In the genomic region with DNA sequence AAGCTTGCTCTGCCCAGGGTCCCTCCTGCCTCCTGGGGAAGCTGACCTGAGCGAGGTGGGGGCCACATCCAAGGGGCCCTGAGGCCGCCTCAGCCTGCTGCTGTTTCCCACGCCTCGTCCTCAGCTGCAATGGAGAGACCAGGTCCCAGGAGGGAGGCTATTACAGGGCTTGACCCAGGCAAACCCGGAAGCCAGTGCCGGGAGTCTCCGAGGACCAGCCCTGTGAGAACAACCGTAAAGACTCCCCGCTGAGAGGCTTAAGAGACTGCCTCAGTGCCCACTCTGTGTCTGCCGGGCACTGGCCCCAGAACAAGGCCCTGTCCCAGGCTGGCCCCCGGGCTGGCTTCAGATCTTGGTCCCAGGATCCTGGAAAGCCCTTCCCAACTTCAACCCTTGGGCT, we compare ENCODE assay signal across 18 cellular contexts.
"Had no signal": no experiment of that assay in that cellular context is flagged by ENCODE, and none has a peak within 500 bp of the region (broad histone marks: within the 10 kb centered on the region; RNA-seq: fewer than 3 reads in every experiment).

No MANE protein-coding gene starts in this region.

- ATAC-seq: natural killer cell treated with Interleukin-12 subunit alpha and Interleukin-12 subunit beta and Interleukin-15 and Interleukin-18, amount 100 ng/mL, for 72 hours; T-helper 17 cell had no signal

- H3K4me3 Mint-ChIP-seq: activated CD4-positive, alpha-beta memory T cell treated with anti-CD3 and anti-CD28 coated beads, Interleukin-2, amount 10 ng/mL, durations not matched to agents 7 days and 5 days; activated naive CD4-positive, alpha-beta T cell treated with anti-CD3 and anti-CD28 coated beads, Interleukin-2, amount 10 ng/mL, durations not matched to agents 7 days and 5 days; activated T-cell treated with anti-CD3 and anti-CD28 coated beads, Interleukin-2, amount 50 U/mL, for 24 hours; memory B cell; natural killer cell treated with Interleukin-12 subunit alpha and Interleukin-12 subunit beta and Interleukin-15 and Interleukin-18, amount 100 ng/mL, for 72 hours; T-helper 17 cell; WTC11 had no signal

- H3K27me3 ChIP-seq: sigmoid colon, testis had no signal

- H3K27ac ChIP-seq: epithelial cell of prostate, psoas muscle, testis had no signal

- H3K4me3 ChIP-seq: psoas muscle, sigmoid colon, stomach, testis had no signal

- H3K9me3 Mint-ChIP-seq: activated CD4-positive, alpha-beta memory T cell treated with anti-CD3 and anti-CD28 coated beads, Interleukin-2, amount 10 ng/mL, durations not matched to agents 7 days and 5 days; activated naive CD4-positive, alpha-beta T cell treated with anti-CD3 and anti-CD28 coated beads, Interleukin-2, amount 10 ng/mL, durations not matched to agents 7 days and 5 days; activated T-cell treated with anti-CD3 and anti-CD28 coated beads, Interleukin-2, amount 50 U/mL, for 24 hours; natural killer cell treated with Interleukin-12 subunit alpha and Interleukin-12 subunit beta and Interleukin-15 and Interleukin-18, amount 100 ng/mL, for 72 hours; WTC11 had no signal

- H3K9me3 ChIP-seq: psoas muscle, sigmoid colon, stomach, testis had no signal

- DNase-seq: activated CD4-positive, alpha-beta memory T cell treated with anti-CD3 and anti-CD28 coated beads, Interleukin-2, amount 10 ng/mL, durations not matched to agents 7 days and 5 days; activated CD4-positive, alpha-beta T cell treated with anti-CD3 and anti-CD28 coated beads for 4 hours; activated naive CD4-positive, alpha-beta T cell treated with anti-CD3 and anti-CD28 coated beads, Interleukin-2, amount 10 ng/mL, durations not matched to agents 7 days and 5 days; activated T-cell treated with anti-CD3 and anti-CD28 coated beads, Interleukin-2, amount 50 U/mL, for 24 hours; foreskin melanocyte; head of caudate nucleus; occipital lobe; stimulated activated CD4-positive, alpha-beta T cell treated with anti-CD3 and anti-CD28 coated beads, Interleukin-12 subunit alpha, Interleukin-12 subunit beta, amount 100 ng/mL, for 4 hours; stimulated activated CD4-positive, alpha-beta T cell treated with anti-CD3 and anti-CD28 coated beads, Interleukin-2, amount 100 ng/mL, for 24 hours; T-helper 17 cell; testis had no signal

- H3K4me1 Mint-ChIP-seq: activated CD4-positive, alpha-beta memory T cell treated with anti-CD3 and anti-CD28 coated beads, Interleukin-2, amount 10 ng/mL, durations not matched to agents 7 days and 5 days; activated naive CD4-positive, alpha-beta T cell treated with anti-CD3 and anti-CD28 coated beads, Interleukin-2, amount 10 ng/mL, durations not matched to agents 7 days and 5 days; memory B cell; T-helper 17 cell had no signal

- H3K27me3 Mint-ChIP-seq: activated CD4-positive, alpha-beta memory T cell treated with anti-CD3 and anti-CD28 coated beads, Interleukin-2, amount 10 ng/mL, durations not matched to agents 7 days and 5 days had no signal

- H3K36me3 ChIP-seq: sigmoid colon, stomach had no signal

- H3K4me1 ChIP-seq: psoas muscle had no signal

- H3K27ac Mint-ChIP-seq: activated CD4-positive, alpha-beta memory T cell treated with anti-CD3 and anti-CD28 coated beads, Interleukin-2, amount 10 ng/mL, durations not matched to agents 7 days and 5 days; activated naive CD4-positive, alpha-beta T cell treated with anti-CD3 and anti-CD28 coated beads, Interleukin-2, amount 10 ng/mL, durations not matched to agents 7 days and 5 days; activated T-cell treated with anti-CD3 and anti-CD28 coated beads, Interleukin-2, amount 50 U/mL, for 24 hours; memory B cell; natural killer cell treated with Interleukin-12 subunit alpha and Interleukin-12 subunit beta and Interleukin-15 and Interleukin-18, amount 100 ng/mL, for 72 hours; T-helper 17 cell; WTC11 had no signal

- H3K36me3 Mint-ChIP-seq: activated naive CD4-positive, alpha-beta T cell treated with anti-CD3 and anti-CD28 coated beads, Interleukin-2, amount 10 ng/mL, durations not matched to agents 7 days and 5 days; memory B cell; natural killer cell treated with Interleukin-12 subunit alpha and Interleukin-12 subunit beta and Interleukin-15 and Interleukin-18, amount 100 ng/mL, for 72 hours; WTC11 had no signal
